In the genomic region with DNA sequence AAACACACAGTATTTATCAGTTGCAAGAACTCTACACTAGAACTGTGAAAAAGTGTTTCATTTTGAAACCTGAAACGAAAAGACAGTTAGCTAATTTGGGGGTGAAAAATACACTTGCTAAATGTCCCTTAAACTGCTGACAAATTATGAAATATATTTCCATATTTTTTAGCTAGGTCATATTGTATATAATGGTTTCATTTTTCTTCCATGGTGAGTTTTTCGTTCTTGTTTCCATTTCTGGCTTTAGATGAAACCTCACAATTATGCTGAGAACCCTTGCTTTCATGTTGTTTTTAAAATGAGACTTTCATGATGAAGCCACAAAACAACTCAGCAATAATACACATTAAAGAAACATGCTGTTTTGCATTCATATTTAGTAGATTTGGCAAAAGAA, we compare ENCODE assay signal across 1 cellular context.
TF ChIP-seq lines count a peak whose summit lies in the region.

No MANE protein-coding gene starts in this region.

TF ChIP-seq in GM23338, 12 proteins besides CTCF, POLR2A, EP300 and RAD21 (continued from another document):
- TF ChIP-seq EZH2 (IDR thresholded peaks at IDR 0.05; ENCODE audit: low read depth, unreplicated experiment) (no peak), NANOG (IDR thresholded peaks at IDR 0.05; ENCODE audit: borderline replicate concordance) (no peak), POLR2AphosphoS5 (IDR thresholded peaks at IDR 0.05; ENCODE audit: low read depth) (no peak), ZNF331 (CRISPR knock-in tag; IDR thresholded peaks at IDR 0.05; ENCODE audit: low read depth) (no peak), STAT1 (IDR thresholded peaks at IDR 0.05; ENCODE audit: unreplicated experiment) (no peak)
- TF ChIP-seq, protein P1, sequence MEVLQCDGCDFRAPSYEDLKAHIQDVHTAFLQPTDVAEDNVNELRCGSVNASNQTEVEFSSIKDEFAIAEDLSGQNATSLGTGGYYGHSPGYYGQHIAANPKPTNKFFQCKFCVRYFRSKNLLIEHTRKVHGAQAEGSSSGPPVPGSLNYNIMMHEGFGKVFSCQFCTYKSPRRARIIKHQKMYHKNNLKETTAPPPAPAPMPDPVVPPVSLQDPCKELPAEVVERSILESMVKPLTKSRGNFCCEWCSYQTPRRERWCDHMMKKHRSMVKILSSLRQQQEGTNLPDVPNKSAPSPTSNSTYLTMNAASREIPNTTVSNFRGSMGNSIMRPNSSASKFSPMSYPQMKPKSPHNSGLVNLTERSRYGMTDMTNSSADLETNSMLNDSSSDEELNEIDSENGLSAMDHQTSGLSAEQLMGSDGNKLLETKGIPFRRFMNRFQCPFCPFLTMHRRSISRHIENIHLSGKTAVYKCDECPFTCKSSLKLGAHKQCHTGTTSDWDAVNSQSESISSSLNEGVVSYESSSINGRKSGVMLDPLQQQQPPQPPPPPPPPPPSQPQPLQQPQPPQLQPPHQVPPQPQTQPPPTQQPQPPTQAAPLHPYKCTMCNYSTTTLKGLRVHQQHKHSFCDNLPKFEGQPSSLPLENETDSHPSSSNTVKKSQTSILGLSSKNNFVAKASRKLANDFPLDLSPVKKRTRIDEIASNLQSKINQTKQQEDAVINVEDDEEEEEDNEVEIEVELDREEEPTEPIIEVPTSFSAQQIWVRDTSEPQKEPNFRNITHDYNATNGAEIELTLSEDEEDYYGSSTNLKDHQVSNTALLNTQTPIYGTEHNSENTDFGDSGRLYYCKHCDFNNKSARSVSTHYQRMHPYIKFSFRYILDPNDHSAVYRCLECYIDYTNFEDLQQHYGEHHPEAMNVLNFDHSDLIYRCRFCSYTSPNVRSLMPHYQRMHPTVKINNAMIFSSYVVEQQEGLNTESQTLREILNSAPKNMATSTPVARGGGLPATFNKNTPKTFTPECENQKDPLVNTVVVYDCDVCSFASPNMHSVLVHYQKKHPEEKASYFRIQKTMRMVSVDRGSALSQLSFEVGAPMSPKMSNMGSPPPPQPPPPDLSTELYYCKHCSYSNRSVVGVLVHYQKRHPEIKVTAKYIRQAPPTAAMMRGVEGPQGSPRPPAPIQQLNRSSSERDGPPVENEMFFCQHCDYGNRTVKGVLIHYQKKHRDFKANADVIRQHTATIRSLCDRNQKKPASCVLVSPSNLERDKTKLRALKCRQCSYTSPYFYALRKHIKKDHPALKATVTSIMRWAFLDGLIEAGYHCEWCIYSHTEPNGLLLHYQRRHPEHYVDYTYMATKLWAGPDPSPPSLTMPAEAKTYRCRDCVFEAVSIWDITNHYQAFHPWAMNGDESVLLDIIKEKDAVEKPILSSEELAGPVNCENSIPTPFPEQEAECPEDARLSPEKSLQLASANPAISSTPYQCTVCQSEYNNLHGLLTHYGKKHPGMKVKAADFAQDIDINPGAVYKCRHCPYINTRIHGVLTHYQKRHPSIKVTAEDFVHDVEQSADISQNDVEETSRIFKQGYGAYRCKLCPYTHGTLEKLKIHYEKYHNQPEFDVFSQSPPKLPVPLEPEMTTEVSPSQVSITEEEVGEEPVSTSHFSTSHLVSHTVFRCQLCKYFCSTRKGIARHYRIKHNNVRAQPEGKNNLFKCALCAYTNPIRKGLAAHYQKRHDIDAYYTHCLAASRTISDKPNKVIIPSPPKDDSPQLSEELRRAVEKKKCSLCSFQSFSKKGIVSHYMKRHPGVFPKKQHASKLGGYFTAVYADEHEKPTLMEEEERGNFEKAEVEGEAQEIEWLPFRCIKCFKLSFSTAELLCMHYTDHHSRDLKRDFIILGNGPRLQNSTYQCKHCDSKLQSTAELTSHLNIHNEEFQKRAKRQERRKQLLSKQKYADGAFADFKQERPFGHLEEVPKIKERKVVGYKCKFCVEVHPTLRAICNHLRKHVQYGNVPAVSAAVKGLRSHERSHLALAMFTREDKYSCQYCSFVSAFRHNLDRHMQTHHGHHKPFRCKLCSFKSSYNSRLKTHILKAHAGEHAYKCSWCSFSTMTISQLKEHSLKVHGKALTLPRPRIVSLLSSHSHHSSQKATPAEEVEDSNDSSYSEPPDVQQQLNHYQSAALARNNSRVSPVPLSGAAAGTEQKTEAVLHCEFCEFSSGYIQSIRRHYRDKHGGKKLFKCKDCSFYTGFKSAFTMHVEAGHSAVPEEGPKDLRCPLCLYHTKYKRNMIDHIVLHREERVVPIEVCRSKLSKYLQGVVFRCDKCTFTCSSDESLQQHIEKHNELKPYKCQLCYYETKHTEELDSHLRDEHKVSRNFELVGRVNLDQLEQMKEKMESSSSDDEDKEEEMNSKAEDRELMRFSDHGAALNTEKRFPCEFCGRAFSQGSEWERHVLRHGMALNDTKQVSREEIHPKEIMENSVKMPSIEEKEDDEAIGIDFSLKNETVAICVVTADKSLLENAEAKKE (CRISPR knock-in tag; IDR thresholded peaks at IDR 0.05) = no peak
- TF ChIP-seq, protein P2, sequence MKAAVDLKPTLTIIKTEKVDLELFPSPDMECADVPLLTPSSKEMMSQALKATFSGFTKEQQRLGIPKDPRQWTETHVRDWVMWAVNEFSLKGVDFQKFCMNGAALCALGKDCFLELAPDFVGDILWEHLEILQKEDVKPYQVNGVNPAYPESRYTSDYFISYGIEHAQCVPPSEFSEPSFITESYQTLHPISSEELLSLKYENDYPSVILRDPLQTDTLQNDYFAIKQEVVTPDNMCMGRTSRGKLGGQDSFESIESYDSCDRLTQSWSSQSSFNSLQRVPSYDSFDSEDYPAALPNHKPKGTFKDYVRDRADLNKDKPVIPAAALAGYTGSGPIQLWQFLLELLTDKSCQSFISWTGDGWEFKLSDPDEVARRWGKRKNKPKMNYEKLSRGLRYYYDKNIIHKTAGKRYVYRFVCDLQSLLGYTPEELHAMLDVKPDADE (IDR thresholded peaks at IDR 0.05) = no peak
